In genomic region chr1:1274299-1274930, GRCh38 we compare ENCODE assay signal across 6 cellular contexts. TPM values are rescaled to one million over a fixed set of nuclear protein-coding genes. Genes with fewer than 3 reads are reported as not detected.
DNase-seq lines count a peak whose midpoint lies in the region; ATAC-seq and TF ChIP-seq lines count a peak whose summit lies in the region.

No MANE protein-coding gene starts in this region.

- H3K27me3 Mint-ChIP-seq in GM23338 (ENCODE audit: insufficient read depth, low read depth, poor library complexity): peaks cover 18% of the 10 kb centered on the region
- H3K27me3 Mint-ChIP-seq in brain: peaks cover 3% of the 10 kb centered on the region
- H3K27me3 Mint-ChIP-seq in neural crest cell (ENCODE audit: low read depth): no peaks in the 10 kb centered on the region

- H3K4me3 Mint-ChIP-seq in GM23338 (peak overlapping the region; percentile 66), brain (peak overlapping the region; percentile 81 to 84 (median 83)), neural crest cell (peak overlapping the region; percentile 79)

- peaks cover 39% of the 10 kb centered on the region for H3K79me2 ChIP-seq in GM23338 (replicated peaks; ENCODE audit: insufficient read depth)

- H2AFZ ChIP-seq in GM23338: peak overlapping the region; percentile 88

- H4K20me1 ChIP-seq in GM23338 (replicated peaks; ENCODE audit: insufficient read depth): peaks cover 18% of the 10 kb centered on the region

- no peaks in the 10 kb centered on the region for H3F3A ChIP-seq in GM23338 (replicated peaks; ENCODE audit: low read depth)

- no peaks in the 10 kb centered on the region for H3K27me3 ChIP-seq in GM23338 (ENCODE audit: insufficient read depth)

- peak; percentile 71 for ATAC-seq in GM23338
- no peak for ATAC-seq in HG03520 (IDR thresholded peaks at IDR 0.05; ENCODE audit: unreplicated experiment)

- DNase-seq in GM23338 (ENCODE audit: low spot score) (no peak), neural crest cell (ENCODE audit: low read depth, low spot score) (no peak), Kasumi-1 (lab: John Stamatoyannopoulos, UW) (no peak), T-helper 9 cell (no peak)

- TF ChIP-seq CTCF in GM23338 (conservative IDR thresholded peaks at IDR 0.05; ENCODE audit: low read depth in 2 of 2) (no peak), brain (conservative IDR thresholded peaks at IDR 0.05) (no peak), neural crest cell (conservative IDR thresholded peaks at IDR 0.05) (no peak)

- H3K9me3 Mint-ChIP-seq in GM23338: peaks cover 3% of the 10 kb centered on the region; the same call in 1 of the 3 replicates
- H3K9me3 Mint-ChIP-seq in brain: no peaks in the 10 kb centered on the region
- H3K9me3 Mint-ChIP-seq in neural crest cell: no peaks in the 10 kb centered on the region

- peak overlapping the region; percentile 89 for H3K4me2 ChIP-seq in GM23338

- H3K9me2 ChIP-seq in GM23338 (ENCODE audit: insufficient read depth): no peaks in the 10 kb centered on the region

- H3K36me3 ChIP-seq in GM23338 (ENCODE audit: insufficient read depth): no peaks in the 10 kb centered on the region

- H3K4me1 Mint-ChIP-seq in GM23338 (peaks cover 25% of the 10 kb centered on the region), brain (peaks cover 49% of the 10 kb centered on the region), neural crest cell (peaks cover 34% of the 10 kb centered on the region)

- H3K36me3 Mint-ChIP-seq in GM23338 (ENCODE audit: low read depth) (peaks cover 11% of the 10 kb centered on the region; the same call in 2 of the 3 replicates), brain (peaks cover 21% of the 10 kb centered on the region), neural crest cell (ENCODE audit: low read depth) (peaks cover 5% of the 10 kb centered on the region)

- no peak overlapping the region for H3K27ac Mint-ChIP-seq in GM23338
- peak overlapping the region in 4 of 5 experiments; percentile 63 to 86 (median 70) for H3K27ac Mint-ChIP-seq in brain
- peak overlapping the region; percentile 71 for H3K27ac Mint-ChIP-seq in neural crest cell (ENCODE audit: unreplicated experiment)

- no peaks in the 10 kb centered on the region; the same call in 1 of the 2 replicates for H3K4me1 ChIP-seq in GM23338 (ENCODE audit: insufficient read depth)

- peak overlapping the region; percentile 74 for H3K4me3 ChIP-seq in GM23338

- H3K27ac ChIP-seq in GM23338 (ENCODE audit: low read depth): no peak overlapping the region

TF ChIP-seq in GM23338, 12 proteins besides CTCF, POLR2A, EP300 and RAD21 (continues in another document):
- TF ChIP-seq POLR2AphosphoS5 (IDR thresholded peaks at IDR 0.05; ENCODE audit: low read depth) (no peak), EZH2 (IDR thresholded peaks at IDR 0.05; ENCODE audit: low read depth, unreplicated experiment) (no peak), EZH2phosphoT487 (IDR thresholded peaks at IDR 0.05; ENCODE audit: unreplicated experiment) (no peak), NANOG (IDR thresholded peaks at IDR 0.05; ENCODE audit: borderline replicate concordance) (no peak), ZNF114 (CRISPR knock-in tag; IDR thresholded peaks at IDR 0.05) (no peak), JUNB (IDR thresholded peaks at IDR 0.05; ENCODE audit: unreplicated experiment) (no peak), CREB1 (CRISPR knock-in tag; IDR thresholded peaks at IDR 0.05; ENCODE audit: low read depth) (no peak), REST (IDR thresholded peaks at IDR 0.05; ENCODE audit: unreplicated experiment) (no peak), ZNF331 (CRISPR knock-in tag; IDR thresholded peaks at IDR 0.05; ENCODE audit: low read depth) (no peak)
- TF ChIP-seq, protein P1, sequence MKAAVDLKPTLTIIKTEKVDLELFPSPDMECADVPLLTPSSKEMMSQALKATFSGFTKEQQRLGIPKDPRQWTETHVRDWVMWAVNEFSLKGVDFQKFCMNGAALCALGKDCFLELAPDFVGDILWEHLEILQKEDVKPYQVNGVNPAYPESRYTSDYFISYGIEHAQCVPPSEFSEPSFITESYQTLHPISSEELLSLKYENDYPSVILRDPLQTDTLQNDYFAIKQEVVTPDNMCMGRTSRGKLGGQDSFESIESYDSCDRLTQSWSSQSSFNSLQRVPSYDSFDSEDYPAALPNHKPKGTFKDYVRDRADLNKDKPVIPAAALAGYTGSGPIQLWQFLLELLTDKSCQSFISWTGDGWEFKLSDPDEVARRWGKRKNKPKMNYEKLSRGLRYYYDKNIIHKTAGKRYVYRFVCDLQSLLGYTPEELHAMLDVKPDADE (IDR thresholded peaks at IDR 0.05): no peak

RNA-seq across cellular contexts. Expression of gene UBE2J2, which starts 0.8 kb away (rescaled TPM):
- total RNA-seq in GM23338 (2014; rRNA removed; shearing (Covaris generic)): 70.2 and 73.5 TPM in 2 replicates
- polyA plus RNA-seq in GM23338 (2016; fragmentation: Nextera tagmentation; extraction: Ambion mirVana): 47.1 and 49.5 TPM in 2 replicates
- polyA plus RNA-seq in brain (ENCODE audit: insufficient read depth, low read depth, low replicate concordance): 45.3 TPM
- total RNA-seq in neural crest cell: 77.0 and 80.8 TPM in 2 replicates

RNA-seq across cellular contexts. Expression of gene SCNN1D, which starts 5.8 kb away (rescaled TPM):
- 0.70 and 1.4 TPM in 2 replicates for total RNA-seq in GM23338 (2014; rRNA removed; shearing (Covaris generic))
- 1.7 and 1.8 TPM in 2 replicates for polyA plus RNA-seq in GM23338 (2016; fragmentation: Nextera tagmentation; extraction: Ambion mirVana)
- 1.4 TPM for polyA plus RNA-seq in brain (ENCODE audit: insufficient read depth, low read depth, low replicate concordance)
- 5.9 and 10.8 TPM in 2 replicates for total RNA-seq in neural crest cell

RNA-seq across cellular contexts. Expression of gene C1QTNF12, which starts 27.9 kb away (rescaled TPM):
- 3.0 and 4.1 TPM in 2 replicates for total RNA-seq in GM23338 (2014; rRNA removed; shearing (Covaris generic))
- polyA plus RNA-seq in GM23338 (2016; fragmentation: Nextera tagmentation; extraction: Ambion mirVana) (4.1 and 4.2 TPM in 2 replicates), brain (ENCODE audit: insufficient read depth, low read depth, low replicate concordance) (1.4 TPM)
- 0.66 and 0.79 TPM in 2 replicates for total RNA-seq in neural crest cell

RNA-seq across cellular contexts. Expression of gene ACAP3, which starts 33.3 kb away (rescaled TPM):
- total RNA-seq in GM23338 (2014; rRNA removed; shearing (Covaris generic)): 27.7 and 31.9 TPM in 2 replicates
- polyA plus RNA-seq in GM23338 (2016; fragmentation: Nextera tagmentation; extraction: Ambion mirVana) (6.4 and 8.1 TPM in 2 replicates), brain (ENCODE audit: insufficient read depth, low read depth, low replicate concordance) (47.9 TPM)
- total RNA-seq in neural crest cell: 111 and 124 TPM in 2 replicates

RNA-seq across cellular contexts. Expression of gene PUSL1, which starts 34.0 kb away (rescaled TPM):
- 49.9 and 55.8 TPM in 2 replicates for total RNA-seq in GM23338 (2014; rRNA removed; shearing (Covaris generic))
- polyA plus RNA-seq in GM23338 (2016; fragmentation: Nextera tagmentation; extraction: Ambion mirVana) (41.5 and 43.9 TPM in 2 replicates), brain (ENCODE audit: insufficient read depth, low read depth, low replicate concordance) (13.6 TPM)
- total RNA-seq in neural crest cell: 26.3 and 27.9 TPM in 2 replicates
